In genomic region chr19:46494936-46495788, GRCh38 we compare ENCODE assay signal across 9 cellular contexts. TPM values are rescaled to one million over a fixed set of nuclear protein-coding genes. Genes with fewer than 3 reads are reported as not detected.
DNase-seq lines count a peak whose midpoint lies in the region; ATAC-seq and TF ChIP-seq lines count a peak whose summit lies in the region.
"Had no signal": no experiment of that assay in that cellular context is flagged by ENCODE, and none has a peak within 500 bp of the region (broad histone marks: within the 10 kb centered on the region; RNA-seq: fewer than 3 reads in every experiment).

No MANE protein-coding gene starts in this region.

- TF ChIP-seq RAD21 in IMR-90 (IDR thresholded peaks at IDR 0.05; ENCODE audit: low read length): no peak

- H2AFZ ChIP-seq in IMR-90 (replicated peaks; ENCODE audit: low read length, poor library complexity) (peak overlapping the region; percentile 89), neuron (ENCODE audit: low read depth, low read length) (peak overlapping the region; percentile 24)

- no peak overlapping the region for H3K14ac ChIP-seq in IMR-90 (replicated peaks; ENCODE audit: low read depth, low read length)

- H3K27ac ChIP-seq in IMR-90 (ENCODE audit: insufficient read depth, low read length): no peak overlapping the region

- no peak overlapping the region for H2AK5ac ChIP-seq in IMR-90 (ENCODE audit: low read depth, low read length)

- H3K36me3 ChIP-seq in IMR-90 (ENCODE audit: control insufficient read depth, insufficient read depth, low read length) (no peaks in the 10 kb centered on the region), neuron (ENCODE audit: insufficient read depth, low read length) (no peaks in the 10 kb centered on the region)

- POLR2A ChIA-PET in AG04449 (lab: Yijun Ruan, JAX) (no interaction called here), IMR-90 (lab: Charles Lee; ENCODE audit: unreplicated experiment) (no interaction called here)

- TF ChIP-seq CTCF in AG04449 (IDR thresholded peaks at IDR 0.05; ENCODE audit: insufficient read depth, low read length, missing control alignments) (no peak), IMR-90 (conservative IDR thresholded peaks at IDR 0.05; ENCODE audit: low read depth, low read length) (no peak), epithelial cell of proximal tubule (conservative IDR thresholded peaks at IDR 0.05; ENCODE audit: low read depth, low read length) (no peak)

- 41% methylated on average over 14 of the region's 49 CpGs; no CpG with 5 or more reads in 1 of the 2 experiments for WGBS in IMR-90 (ENCODE audit: extremely low coverage in 2 of 2, insufficient read length in 1 of 2), 2 experiments

- no peak overlapping the region for H2BK120ac ChIP-seq in IMR-90 (ENCODE audit: low read depth, low read length)

- no peak overlapping the region for H4K91ac ChIP-seq in IMR-90 (ENCODE audit: insufficient read depth, low read depth, low read length)

- dilution Hi-C loops in IMR-90 (cut with HindIII; ENCODE audit: low sequenced_read_pairs, unreplicated experiment): no loop called here

- H3K56ac ChIP-seq in IMR-90 (ENCODE audit: extremely low read depth, insufficient read depth, low read length): no peak overlapping the region

- intact Hi-C loops in IMR-90 (cut with micrococcal nuclease): no loop called here

- peak overlapping the region; percentile 42 for H3K9ac ChIP-seq in IMR-90 (ENCODE audit: low read depth, low read length)

- no peak overlapping the region for H3K18ac ChIP-seq in IMR-90 (ENCODE audit: low read depth, low read length)

- no peak overlapping the region for H2BK20ac ChIP-seq in IMR-90 (ENCODE audit: low read depth, low read length)

- H2BK15ac ChIP-seq in IMR-90 (ENCODE audit: low read depth, low read length): no peak overlapping the region

- no peak overlapping the region for H3K4ac ChIP-seq in IMR-90 (ENCODE audit: low read depth, low read length)

- no peak overlapping the region for H2AK9ac ChIP-seq in IMR-90 (replicated peaks; ENCODE audit: low read depth, low read length, poor library complexity)

- no peak for TF ChIP-seq POLR2A in IMR-90 (IDR thresholded peaks at IDR 0.05; ENCODE audit: low read depth, low read length)

- H3K4me2 ChIP-seq in IMR-90 (ENCODE audit: low read depth, low read length): peak overlapping the region; percentile 61; the same call in 1 of the 2 replicates

- CTCF ChIA-PET in AG04449 (lab: Yijun Ruan, JAX): no interaction called here
- CTCF ChIA-PET in IMR-90 (lab: Yijun Ruan, JAX): interaction anchor here (1.1 kb wide), 2 partner anchors 8 to 21 kb away, joined by 3 to 4 read pairs; no protein-coding TSS in a partner anchor

- no peaks in the 10 kb centered on the region for H3K4me1 ChIP-seq in IMR-90 (ENCODE audit: control insufficient read depth, insufficient read depth, low read length)
- H3K4me1 ChIP-seq in neuron (ENCODE audit: insufficient read depth, low read length): peaks cover 17% of the 10 kb centered on the region

- DNase-seq in AG04449 (ENCODE audit: low read depth, low spot score): no peak
- DNase-seq in IMR-90: no peak
- DNase-seq in epithelial cell of proximal tubule (ENCODE audit: low read depth): no peak
- DNase-seq in effector CD4-positive, alpha-beta T cell: no peak
- DNase-seq in NCI-H2029 (lab: John Stamatoyannopoulos, UW): no peak
- no peak for DNase-seq in glomerular visceral epithelial cell (ENCODE audit: extremely low spot score)
- DNase-seq: SIG-M5 had no signal

- H3K79me1 ChIP-seq in IMR-90 (ENCODE audit: low read depth in 1 of 2, low read length in 2 of 2): no peaks in the 10 kb centered on the region

- in situ Hi-C loops in IMR-90 (cut with MboI; ENCODE audit: low sequenced_read_pairs): no loop called here

- no peaks in the 10 kb centered on the region for H3K9me1 ChIP-seq in IMR-90 (ENCODE audit: insufficient read depth, low read length)

- peak overlapping the region; percentile 34; the same call in 1 of the 2 replicates for H4K5ac ChIP-seq in IMR-90 (ENCODE audit: low read depth, low read length)

- ATAC-seq in IMR-90 (ENCODE audit: low read depth) (no peak), GM19328 (IDR thresholded peaks at IDR 0.05; ENCODE audit: unreplicated experiment) (no peak)

- peak overlapping the region; percentile 46 for H3K4me3 ChIP-seq in AG04449 (ENCODE audit: low read depth, low read length)
- peak overlapping the region; percentile 45 for H3K4me3 ChIP-seq in IMR-90 (ENCODE audit: insufficient read depth, low read depth, low read length)
- peak overlapping the region; percentile 27 for H3K4me3 ChIP-seq in epithelial cell of proximal tubule (ENCODE audit: low read depth, low read length)
- H3K4me3 ChIP-seq in neuron (ENCODE audit: low read length): peak overlapping the region; percentile 63

- H3K27me3 ChIP-seq in IMR-90 (ENCODE audit: control insufficient read depth, insufficient read depth, low read length): peaks cover 42% of the 10 kb centered on the region
- no peaks in the 10 kb centered on the region for H3K27me3 ChIP-seq in neuron (ENCODE audit: insufficient read depth, low read length)

- H4K8ac ChIP-seq in IMR-90 (ENCODE audit: low read depth in 2 of 2, low read length in 2 of 2): peak overlapping the region in 1 of 2 experiments; percentile 47; a peak in 1 of 4 replicates

- H3K23ac ChIP-seq in IMR-90 (ENCODE audit: low read depth, low read length): no peak overlapping the region

- H4K20me1 ChIP-seq in IMR-90 (ENCODE audit: insufficient read depth, low read length): no peaks in the 10 kb centered on the region

- H3K9me3 ChIP-seq in IMR-90 (ENCODE audit: control insufficient read depth, insufficient read depth, low read length) (no peaks in the 10 kb centered on the region), neuron (ENCODE audit: low read length) (no peaks in the 10 kb centered on the region)

- BruUV-seq in IMR-90 (replicated peaks; lab: Mats Ljungman, UMichigan): no TSS peak

- H2BK5ac ChIP-seq in IMR-90 (ENCODE audit: low read depth, low read length, poor library complexity, severe bottlenecking): no peak overlapping the region

TF ChIP-seq in IMR-90, 13 proteins besides CTCF, POLR2A, EP300 and RAD21:
- TF ChIP-seq MXI1 (IDR thresholded peaks at IDR 0.05; ENCODE audit: borderline replicate concordance, low read depth, low read length): no peak
- TF ChIP-seq BHLHE40 (IDR thresholded peaks at IDR 0.05; ENCODE audit: low read depth, low read length): no peak

RNA-seq across cellular contexts. Expression of gene PNMA8B, which starts 0.5 kb away (rescaled TPM):
- under 0.01 and 0.18 TPM in 2 replicates for total RNA-seq in IMR-90 (2012; rRNA removed)
- polyA plus RNA-seq in IMR-90 (2012; rRNA removed): 0.11 and 0.12 TPM in 2 replicates
- polyA plus RNA-seq in IMR-90 (2012; cell fraction: cytosol; rRNA removed): 0.22 and 0.24 TPM in 2 replicates
- polyA plus RNA-seq in IMR-90 (2012; cell fraction: nucleus; rRNA removed; ENCODE audit: low replicate concordance): 0.10 and 0.12 TPM in 2 replicates
- total RNA-seq in epithelial cell of proximal tubule: 0.36 and 0.92 TPM in 2 replicates

RNA-seq across cellular contexts. Expression of gene PNMA8A, which starts 23.8 kb away (rescaled TPM):
- total RNA-seq in IMR-90 (2012; rRNA removed) (0.83 and 0.90 TPM in 2 replicates), epithelial cell of proximal tubule (4.3 and 7.4 TPM in 2 replicates)
- polyA plus RNA-seq in IMR-90 (2012; rRNA removed): 0.73 and 0.77 TPM in 2 replicates
- 1.5 and 2.5 TPM in 2 replicates for polyA plus RNA-seq in IMR-90 (2012; cell fraction: cytosol; rRNA removed)
- 0.46 and 0.81 TPM in 2 replicates for polyA plus RNA-seq in IMR-90 (2012; cell fraction: nucleus; rRNA removed; ENCODE audit: low replicate concordance)
